ENCODE assay signal across 9 cellular contexts in genomic region chr16:27314986-27315332, GRCh38. TPM values are rescaled to one million over a fixed set of nuclear protein-coding genes. Genes with fewer than 3 reads are reported as not detected.
DNase-seq lines count a peak whose midpoint lies in the region; ATAC-seq, FAIRE-seq and TF ChIP-seq lines count a peak whose summit lies in the region.
"Had no signal": no experiment of that assay in that cellular context is flagged by ENCODE, and none has a peak within 500 bp of the region (broad histone marks: within the 10 kb centered on the region; RNA-seq: fewer than 3 reads in every experiment).

No MANE protein-coding gene starts in this region.

- peak overlapping the region; percentile 90 for H3K4me3 Mint-ChIP-seq in activated CD4-positive, alpha-beta T cell treated with anti-CD3 and anti-CD28 coated beads for 36 hours
- peak overlapping the region; percentile 93 for H3K4me3 Mint-ChIP-seq in astrocyte (ENCODE audit: unreplicated experiment)

- FAIRE-seq in astrocyte (lab: Jason Lieb, UNC) (no peak), D721Med (lab: Jason Lieb, UNC) (no peak)

- H4K20me1 ChIP-seq in astrocyte (ENCODE audit: insufficient read depth, low read length) = peaks cover 46% of the 10 kb centered on the region

- H3K27ac ChIP-seq in astrocyte (ENCODE audit: low read depth, low read length) = peak overlapping the region; percentile 82
- H3K27ac ChIP-seq in right lobe of liver = peak overlapping the region; percentile 99 to 100 (median 99)
- H3K27ac ChIP-seq in suprapubic skin = peak overlapping the region; percentile 95

- POLR2A ChIA-PET in activated CD4-positive, alpha-beta T cell treated with anti-CD3 and anti-CD28 coated beads for 36 hours (lab: Charles Lee) = interaction anchor here (0.6 to 6.1 kb wide), 14 partner anchors 12 to 145 kb away, joined by 3 to 111 read pairs (median 5); partner anchors contain the start of genes IL21R, KDM8 and NSMCE1

- H3K27me3 ChIP-seq in astrocyte (ENCODE audit: insufficient read depth, low read length) = no peaks in the 10 kb centered on the region
- H3K27me3 ChIP-seq in right lobe of liver = no peaks in the 10 kb centered on the region
- no peaks in the 10 kb centered on the region for H3K27me3 ChIP-seq in suprapubic skin

- no peaks in the 10 kb centered on the region for H3K36me3 ChIP-seq in astrocyte (ENCODE audit: insufficient read depth, low read length)
- H3K36me3 ChIP-seq in right lobe of liver = no peaks in the 10 kb centered on the region
- H3K36me3 ChIP-seq in suprapubic skin = no peaks in the 10 kb centered on the region

- H3K9ac ChIP-seq in astrocyte (ENCODE audit: low read length) = peak overlapping the region; percentile 96

- CTCF ChIA-PET in activated CD4-positive, alpha-beta T cell treated with anti-CD3 and anti-CD28 coated beads for 36 hours (lab: Charles Lee) = interaction anchor here (0.6 to 5.6 kb wide), 3 partner anchors 12 to 80 kb away, joined by 3 to 80 read pairs (median 14); no protein-coding TSS in a partner anchor

- TF ChIP-seq EP300 in suprapubic skin (IDR thresholded peaks at IDR 0.05) = no peak

- peak overlapping the region; percentile 94 for H3K4me2 ChIP-seq in astrocyte (ENCODE audit: low read length)

- intact Hi-C loops in activated CD4-positive, alpha-beta T cell treated with anti-CD3 and anti-CD28 coated beads for 36 hours (cut with DNase I, micrococcal nuclease) = loop anchor here (1.0 to 5.0 kb wide), 3 partner anchors 41 to 142 kb away; no protein-coding TSS in a partner anchor
- intact Hi-C loops in right lobe of liver (cut with DNase I) = loop anchor here in 1 of 2 donors (10.0 kb wide), 1 partner anchor 50 kb away; no protein-coding TSS in a partner anchor

- peaks cover 58% of the 10 kb centered on the region for H3K79me2 ChIP-seq in astrocyte (ENCODE audit: insufficient read depth, low read length)

- H3K4me1 Mint-ChIP-seq in activated CD4-positive, alpha-beta T cell treated with anti-CD3 and anti-CD28 coated beads for 36 hours = peaks cover 57% of the 10 kb centered on the region
- H3K4me1 Mint-ChIP-seq in astrocyte (ENCODE audit: low read depth, unreplicated experiment) = peaks cover 13% of the 10 kb centered on the region

- H3K4me3 ChIP-seq in astrocyte (ENCODE audit: insufficient read depth, low read depth, low read length) (peak overlapping the region; percentile 71), right lobe of liver (peak overlapping the region; percentile 92 to 93 (median 93)), suprapubic skin (peak overlapping the region; percentile 83)

- TF ChIP-seq POLR2A in right lobe of liver (IDR thresholded peaks at IDR 0.05) (no peak), suprapubic skin (IDR thresholded peaks at IDR 0.05) (no peak)

- H3K4me1 ChIP-seq in astrocyte (ENCODE audit: insufficient read depth, low read length) (peaks cover 17% of the 10 kb centered on the region), right lobe of liver (peaks cover 0 to 67% (median 27%) of the 10 kb centered on the region in 4 donors), suprapubic skin (peaks cover 62% of the 10 kb centered on the region)

- TF ChIP-seq CTCF in astrocyte (IDR thresholded peaks at IDR 0.05; ENCODE audit: insufficient read depth, low read depth, low read length) = no peak
- no peak for TF ChIP-seq CTCF in right lobe of liver (IDR thresholded peaks at IDR 0.05)
- TF ChIP-seq CTCF in suprapubic skin (IDR thresholded peaks at IDR 0.05) = no peak
- no peak for TF ChIP-seq CTCF in D721Med (IDR thresholded peaks at IDR 0.05; ENCODE audit: insufficient read depth, missing control alignments)

- WGBS in right lobe of liver (ENCODE audit: insufficient coverage, low coverage, low lambda C conversion rate, missing lambda C conversion rate) = 0% methylated on average over 1 of the region's 2 CpGs
- 83% methylated on average over 2 of the region's 2 CpGs for WGBS in suprapubic skin

- no peaks in the 10 kb centered on the region for H3K27me3 Mint-ChIP-seq in activated CD4-positive, alpha-beta T cell treated with anti-CD3 and anti-CD28 coated beads for 36 hours
- no peaks in the 10 kb centered on the region for H3K27me3 Mint-ChIP-seq in astrocyte (ENCODE audit: low read depth, unreplicated experiment)

- DNase-seq in activated CD4-positive, alpha-beta T cell treated with anti-CD3 and anti-CD28 coated beads for 36 hours = no peak
- DNase-seq in activated CD4-positive, alpha-beta T cell treated with anti-CD3 and anti-CD28 coated beads for 48 hours = no peak
- DNase-seq in astrocyte (ENCODE audit: low read depth) (no peak), right lobe of liver (peak in 1 of 3 donors; percentile 55), suprapubic skin (ENCODE audit: low spot score in 2 of 2) (no peak), D721Med (ENCODE audit: insufficient read length, low spot score) (no peak), NCI-H1694 treated with DMSO at 0.1 percent for 48 hours (lab: John Stamatoyannopoulos, UW) (no peak), NCI-H446 treated with DMSO at 0.1 percent for 48 hours (lab: John Stamatoyannopoulos, UW) (no peak)
- DNase-seq: NCI-H1105 treated with DMSO at 0.1 percent for 48 hours had no signal

- H3K9me3 Mint-ChIP-seq in activated CD4-positive, alpha-beta T cell treated with anti-CD3 and anti-CD28 coated beads for 36 hours (ENCODE audit: low read depth) = no peaks in the 10 kb centered on the region
- peaks cover 2% of the 10 kb centered on the region for H3K9me3 Mint-ChIP-seq in astrocyte (ENCODE audit: unreplicated experiment)

- peaks cover 50% of the 10 kb centered on the region for H3K36me3 Mint-ChIP-seq in activated CD4-positive, alpha-beta T cell treated with anti-CD3 and anti-CD28 coated beads for 36 hours (ENCODE audit: low read depth)
- no peaks in the 10 kb centered on the region for H3K36me3 Mint-ChIP-seq in astrocyte (ENCODE audit: low read depth, unreplicated experiment)

- H3K9me3 ChIP-seq in astrocyte (ENCODE audit: insufficient read depth, low read depth, low read length) = no peaks in the 10 kb centered on the region
- H3K9me3 ChIP-seq in right lobe of liver = no peaks in the 10 kb centered on the region
- H3K9me3 ChIP-seq in suprapubic skin = no peaks in the 10 kb centered on the region

- ATAC-seq in activated CD4-positive, alpha-beta T cell treated with anti-CD3 and anti-CD28 coated beads for 36 hours = no peak
- peak; percentile 3 to 8 (median 4) for ATAC-seq in right lobe of liver

- no peak overlapping the region for H2AFZ ChIP-seq in astrocyte (ENCODE audit: low read depth, low read length)

- peak overlapping the region; percentile 97 for H3K27ac Mint-ChIP-seq in activated CD4-positive, alpha-beta T cell treated with anti-CD3 and anti-CD28 coated beads for 36 hours
- H3K27ac Mint-ChIP-seq in astrocyte (ENCODE audit: unreplicated experiment) = no peak overlapping the region

RNA-seq across cellular contexts. Expression of gene IL4R, which starts 1.2 kb away (rescaled TPM):
- total RNA-seq in activated CD4-positive, alpha-beta T cell treated with anti-CD3 and anti-CD28 coated beads for 36 hours = 100 to 1,000 TPM; 185 to 229 TPM
- total RNA-seq in astrocyte = 17.5 and 17.6 TPM in 2 replicates
- 100 to 1,000 TPM in 1 of 6 experiments, 10 to 100 TPM in 5; 38.8 to 147 (median 46.9) TPM for total RNA-seq in right lobe of liver
- total RNA-seq in suprapubic skin = 10 to 100 TPM; 27.2 to 32.8 (median 30.5) TPM

RNA-seq across cellular contexts. Expression of gene NSMCE1, which starts 46.4 kb away (rescaled TPM):
- total RNA-seq in activated CD4-positive, alpha-beta T cell treated with anti-CD3 and anti-CD28 coated beads for 36 hours = 100 to 1,000 TPM; 110 to 127 TPM
- total RNA-seq in astrocyte (12.1 and 13.9 TPM in 2 replicates), right lobe of liver (10 to 100 TPM; 23.7 to 42.3 (median 33.1) TPM), suprapubic skin (10 to 100 TPM; 23.0 to 32.2 (median 29.3) TPM)
